Comparison of ENCODE assay signal across 12 cellular contexts in the genomic region with DNA sequence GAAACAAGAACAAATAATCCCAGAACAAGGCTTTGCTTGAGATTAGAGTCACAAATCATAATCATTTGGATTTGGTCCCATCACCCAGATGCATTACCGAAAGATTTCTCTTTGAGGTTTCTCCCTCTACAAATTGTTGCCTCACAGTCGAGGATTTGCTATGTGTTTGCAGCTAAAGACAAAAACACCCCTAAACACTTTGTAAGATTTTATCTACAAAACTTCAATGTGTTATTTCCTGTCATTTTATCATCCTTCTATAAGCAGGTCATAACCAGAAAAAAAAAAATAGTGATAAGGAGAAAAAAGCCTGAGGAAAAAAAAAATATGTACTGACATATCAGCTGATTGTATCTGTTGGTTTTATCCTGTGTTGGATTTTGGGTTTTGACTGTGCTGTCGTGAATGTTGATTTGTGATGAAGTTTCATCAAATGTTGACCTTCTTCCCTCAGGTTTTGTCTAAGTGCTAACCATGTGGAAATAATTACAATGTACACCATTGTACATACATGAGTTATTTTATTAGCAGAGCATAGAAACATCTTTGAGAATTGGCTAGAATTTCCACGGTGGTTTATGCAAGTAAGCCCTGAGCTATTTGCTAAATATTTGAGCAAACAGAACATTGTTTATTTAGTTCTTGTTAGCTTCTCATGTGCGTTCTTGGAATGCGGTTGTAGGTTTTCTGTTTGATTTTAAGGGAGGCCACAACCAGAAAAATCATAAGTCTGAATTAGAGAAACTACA.
DNase-seq lines count a peak whose midpoint lies in the region; ATAC-seq lines count a peak whose summit lies in the region.
"Had no signal": no experiment of that assay in that cellular context is flagged by ENCODE, and none has a peak within 500 bp of the region (broad histone marks: within the 10 kb centered on the region; RNA-seq: fewer than 3 reads in every experiment).

No MANE protein-coding gene starts in this region.

- no peak overlapping the region for H3K4me3 ChIP-seq in Jurkat, Clone E6-1 (ENCODE audit: low read length)

- DNase-seq in A172 (ENCODE audit: low spot score) (peak; percentile 30), brain pericyte (ENCODE audit: low read depth, low spot score) (peak; percentile 10), myocyte (ENCODE audit: low read depth) (peak; percentile 51), retina (no peak)
- peak; percentile 7 for DNase-seq in Jurkat, Clone E6-1 (ENCODE audit: low read depth, low spot score)
- DNase-seq in activated CD4-positive, CD25-positive, alpha-beta regulatory T cell (lab: John Stamatoyannopoulos, UW) = no peak
- DNase-seq: activated naive CD4-positive, alpha-beta T cell treated with Interleukin-2 at 50 U/mL for 16 hours; CD4-positive, alpha-beta T cell; KG1 had no signal

- ATAC-seq in GM21786 (IDR thresholded peaks at IDR 0.05; ENCODE audit: unreplicated experiment) (no peak), HG03378 (IDR thresholded peaks at IDR 0.05; ENCODE audit: unreplicated experiment) (no peak)
- ATAC-seq: stimulated activated effector memory CD8-positive, alpha-beta T cell treated with anti-CD3 and anti-CD28 coated beads, Interleukin-12 subunit alpha, Interleukin-12 subunit beta, amount 100 ng/mL, for 72 hours had no signal

Comparison
In these comparisons a context has a peak if more than half of its experiments do, and no peak if none do; other contexts are left out.
1. DNase-seq: peak in A172 (single experiment), Jurkat, Clone E6-1 (single experiment), brain pericyte (single experiment) and myocyte (single experiment); none in retina (single experiment) and activated CD4-positive, CD25-positive, alpha-beta regulatory T cell (0 of 4).